Comparison of ENCODE assay signal across 20 cellular contexts in the genomic region with DNA sequence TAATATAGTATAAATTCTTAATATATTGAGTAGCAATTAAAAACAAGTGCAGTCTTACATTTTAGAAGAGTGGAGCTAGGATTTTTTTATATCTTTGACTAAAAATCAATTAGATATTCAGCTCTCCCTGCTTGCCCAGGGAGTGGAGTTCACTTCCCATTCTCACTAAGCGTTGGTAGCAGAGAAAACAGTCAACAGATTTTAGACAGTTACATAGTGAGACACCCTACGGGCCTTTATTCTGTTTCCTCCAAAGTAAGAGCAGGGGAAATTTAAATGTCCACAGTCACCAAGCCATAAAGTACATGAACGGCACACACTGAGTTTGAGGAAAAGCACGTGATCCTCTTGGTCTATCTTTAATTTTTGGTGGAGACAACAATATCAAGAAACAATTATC.
"Had no signal": no experiment of that assay in that cellular context is flagged by ENCODE, and none has a peak within 500 bp of the region (broad histone marks: within the 10 kb centered on the region; RNA-seq: fewer than 3 reads in every experiment).

No MANE protein-coding gene starts in this region.

- H3K36me3 ChIP-seq: gastroesophageal sphincter, heart right ventricle, left ventricle myocardium inferior, neural progenitor cell, prostate gland, right atrium auricular region, upper lobe of right lung had no signal

- H3K4me2 ChIP-seq: neural progenitor cell had no signal

- H3K27ac Mint-ChIP-seq: activated CD4-positive, alpha-beta T cell treated with anti-CD3 and anti-CD28 coated beads, Interleukin-2, amount 10 ng/mL, durations not matched to agents 7 days and 5 days; activated naive CD8-positive, alpha-beta T cell treated with anti-CD3 and anti-CD28 coated beads for 36 hours; neural progenitor cell had no signal

- H3K27ac ChIP-seq: gastroesophageal sphincter, left ventricle myocardium inferior, neural progenitor cell, prostate gland, right atrium auricular region, upper lobe of right lung had no signal

- H3K9me3 Mint-ChIP-seq: neural progenitor cell had no signal

- H3K4me1 ChIP-seq: prostate gland had no signal

- H3K27me3 ChIP-seq: body of pancreas, gastroesophageal sphincter, heart right ventricle, neural progenitor cell, right atrium auricular region, upper lobe of right lung had no signal

- H3K4me3 Mint-ChIP-seq: activated CD4-positive, alpha-beta T cell treated with anti-CD3 and anti-CD28 coated beads, Interleukin-2, amount 10 ng/mL, durations not matched to agents 7 days and 5 days; activated naive CD8-positive, alpha-beta T cell treated with anti-CD3 and anti-CD28 coated beads for 36 hours; activated T-cell treated with anti-CD3 and anti-CD28 coated beads, Interleukin-2, amount 50 U/mL, for 4 hours; immature natural killer cell; neural progenitor cell had no signal

- H3K9ac ChIP-seq: neural progenitor cell had no signal

- H3K4me3 ChIP-seq: body of pancreas, coronary artery, gastroesophageal sphincter, heart right ventricle, left ventricle myocardium inferior, neural progenitor cell, prostate gland, right atrium auricular region, skin epidermis, upper lobe of right lung had no signal

- DNase-seq: activated CD4-positive, alpha-beta T cell treated with anti-CD3 and anti-CD28 coated beads, Interleukin-2, amount 10 ng/mL, durations not matched to agents 7 days and 5 days; activated CD8-positive, alpha-beta memory T cell treated with anti-CD3 and anti-CD28 coated beads, Interleukin-2, amount 50 U/mL, for 4 hours; activated effector memory CD4-positive, alpha-beta T cell treated with Interleukin-2 at 50 U/mL for 16 hours; activated naive CD8-positive, alpha-beta T cell treated with anti-CD3 and anti-CD28 coated beads for 36 hours; activated T-cell treated with anti-CD3 and anti-CD28 coated beads, Interleukin-2, amount 50 U/mL, for 4 hours; central memory CD4-positive, alpha-beta T cell; erythroblast; heart right ventricle; immature natural killer cell; kidney glomerular epithelial cell; left ventricle myocardium inferior; stimulated activated CD4-positive, alpha-beta T cell treated with anti-CD3 and anti-CD28 coated beads, Interleukin-4, amount 100 ng/mL, for 1 hour; upper lobe of right lung had no signal

- H3K36me3 Mint-ChIP-seq: neural progenitor cell had no signal

- H3K9me3 ChIP-seq: body of pancreas, gastroesophageal sphincter, prostate gland, upper lobe of right lung had no signal

- H3K27me3 Mint-ChIP-seq: activated CD4-positive, alpha-beta T cell treated with anti-CD3 and anti-CD28 coated beads, Interleukin-2, amount 10 ng/mL, durations not matched to agents 7 days and 5 days; activated naive CD8-positive, alpha-beta T cell treated with anti-CD3 and anti-CD28 coated beads for 36 hours had no signal
